2 cellular contexts compared by ENCODE assay signal in the genomic region with DNA sequence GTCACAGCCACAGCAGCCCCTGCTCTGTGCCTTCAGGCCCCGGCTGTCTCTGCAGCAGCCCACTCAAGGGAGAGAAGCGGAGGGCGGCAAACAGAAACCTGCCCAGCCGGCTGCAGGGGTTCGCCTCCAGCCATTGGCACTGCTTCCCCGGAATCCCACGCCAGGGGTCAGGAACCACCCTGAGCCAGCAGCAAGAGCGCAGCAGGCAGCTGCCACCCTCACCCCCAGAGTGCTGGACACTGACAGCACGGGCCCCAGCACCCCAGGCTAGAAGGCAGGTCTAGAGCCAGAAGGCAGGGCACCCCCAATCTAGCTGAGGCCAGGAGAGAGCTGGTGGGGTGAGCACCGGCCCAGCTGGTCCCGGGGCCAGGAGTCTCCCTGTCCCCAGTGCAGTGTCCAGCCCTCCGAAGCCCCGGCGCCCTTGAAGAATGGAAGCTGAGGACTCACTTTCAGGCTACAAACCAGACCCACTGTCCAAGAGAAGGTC.
TF ChIP-seq lines count a peak whose summit lies in the region.

No MANE protein-coding gene starts in this region.

TF ChIP-seq in SK-N-SH, 30 proteins besides CTCF, POLR2A, EP300 and RAD21:
- TF ChIP-seq ELF1 (IDR thresholded peaks at IDR 0.05) (no peak), IRF3 (IDR thresholded peaks at IDR 0.05; ENCODE audit: low read depth, low read length) (no peak), FOXJ3 (CRISPR knock-in tag; IDR thresholded peaks at IDR 0.05) (no peak), SMC3 (IDR thresholded peaks at IDR 0.05; ENCODE audit: low read depth, low read length) (no peak), MAX (IDR thresholded peaks at IDR 0.05; ENCODE audit: low read depth) (no peak), RXRA (IDR thresholded peaks at IDR 0.05; ENCODE audit: borderline replicate concordance, low read depth) (no peak), MXI1 (IDR thresholded peaks at IDR 0.05; ENCODE audit: low read depth, low read length) (no peak), GATA2 (CRISPR knock-in tag; IDR thresholded peaks at IDR 0.05) (no peak)

TF ChIP-seq in H1, 55 proteins besides CTCF, POLR2A, EP300 and RAD21:
- no peak for TF ChIP-seq SIX5 (IDR thresholded peaks at IDR 0.05; ENCODE audit: low read depth, low read length)
- TF ChIP-seq ATF3 (IDR thresholded peaks at IDR 0.05; ENCODE audit: insufficient read depth, low read depth, low read length): no peak
- TF ChIP-seq ASH2L (IDR thresholded peaks at IDR 0.05; ENCODE audit: low read length): no peak
- TF ChIP-seq YY1 (IDR thresholded peaks at IDR 0.05; ENCODE audit: low read depth, low read length): no peak
- TF ChIP-seq KDM5A (IDR thresholded peaks at IDR 0.05; ENCODE audit: low read length): no peak
- TF ChIP-seq TCF12 (IDR thresholded peaks at IDR 0.05; ENCODE audit: low read depth, low read length): no peak
- no peak for TF ChIP-seq CTBP2 (IDR thresholded peaks at IDR 0.05; ENCODE audit: borderline replicate concordance, insufficient read depth, insufficient read length, low read length)
- no peak for TF ChIP-seq JUND (IDR thresholded peaks at IDR 0.05; ENCODE audit: low read length)
- TF ChIP-seq MAX (IDR thresholded peaks at IDR 0.05): no peak
- no peak for TF ChIP-seq CHD2 (IDR thresholded peaks at IDR 0.05; ENCODE audit: low read length)
- no peak for TF ChIP-seq USF2 (IDR thresholded peaks at IDR 0.05; ENCODE audit: low read length)
- TF ChIP-seq HDAC6 (IDR thresholded peaks at IDR 0.05; ENCODE audit: low read depth, low read length): no peak
